ENCODE assay signal across 9 cellular contexts in the genomic region with DNA sequence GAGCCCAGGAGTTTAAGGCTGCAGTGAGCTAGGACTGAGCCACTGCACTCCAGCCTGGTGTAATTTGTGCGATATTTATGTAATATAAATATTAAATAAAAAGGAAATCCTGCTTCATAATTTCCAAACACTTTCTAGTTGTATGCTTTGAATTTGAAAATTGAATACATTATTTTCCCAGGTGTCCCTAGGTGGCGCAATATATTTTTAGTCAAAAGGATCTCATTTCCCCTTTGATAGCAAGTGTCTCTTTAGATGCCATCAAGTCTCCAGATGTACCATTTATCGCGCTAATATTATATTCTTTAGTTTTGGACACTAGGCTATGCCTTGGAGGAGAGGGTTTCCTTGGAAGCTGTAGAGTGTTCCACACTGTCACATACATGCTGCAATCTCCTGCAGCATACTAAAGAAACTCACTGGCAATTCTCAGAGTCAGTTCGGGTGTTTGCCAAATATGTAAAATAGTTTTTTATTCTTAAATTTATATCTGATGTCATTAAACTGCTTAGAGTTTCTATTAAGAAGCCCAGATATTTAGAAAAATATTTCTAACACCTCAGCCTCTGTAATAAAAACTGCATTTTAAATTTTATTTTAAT. TPM values are rescaled to one million over a fixed set of nuclear protein-coding genes. Genes with fewer than 3 reads are reported as not detected.
DNase-seq lines count a peak whose midpoint lies in the region; ATAC-seq, FAIRE-seq and TF ChIP-seq lines count a peak whose summit lies in the region.
"Had no signal": no experiment of that assay in that cellular context is flagged by ENCODE, and none has a peak within 500 bp of the region (broad histone marks: within the 10 kb centered on the region; RNA-seq: fewer than 3 reads in every experiment).

No MANE protein-coding gene starts in this region.

- H3K4me1 ChIP-seq in kidney (ENCODE audit: control insufficient read depth in 1 of 2, insufficient read depth in 1 of 2, low read depth in 1 of 2, low read length in 2 of 2) (no peaks in the 10 kb centered on the region), sigmoid colon (peaks cover 0 to 4% (median 1%) of the 10 kb centered on the region in 4 donors)

- in situ Hi-C loops in GM13977 (cut with MboI; ENCODE audit: low pct_unique_long_range_greater_than_20kb, low sequenced_read_pairs, unreplicated experiment), result no loop called here
- in situ Hi-C loops in SK-MEL-5 (cut with HindIII; ENCODE audit: low pct_unique_long_range_greater_than_20kb, low sequenced_read_pairs), result no loop called here

- H3K9me3 ChIP-seq in kidney (ENCODE audit: control insufficient read depth in 1 of 2, low read length in 2 of 2), result no peaks in the 10 kb centered on the region
- H3K9me3 ChIP-seq in sigmoid colon, result no peaks in the 10 kb centered on the region

- no peak for TF ChIP-seq EP300 in sigmoid colon (IDR thresholded peaks at IDR 0.05)

- 41 to 68% methylated on average over 5 of the region's 5 CpGs for WGBS in sigmoid colon, 2 donors

- DNase-seq in GM13977 (ENCODE audit: low spot score) (no peak), SK-MEL-5 (ENCODE audit: low read depth, low spot score) (peak; percentile 30), kidney (no peak), HTR-8/SVneo (ENCODE audit: insufficient read length, low spot score) (no peak), sigmoid colon (no peak)
- no peak for DNase-seq in activated CD8-positive, alpha-beta memory T cell treated with anti-CD3 and anti-CD28 coated beads, Interleukin-2, amount 50 U/mL, for 4 hours
- DNase-seq: T-helper 17 cell had no signal

- ATAC-seq in GM18505 (IDR thresholded peaks at IDR 0.05; ENCODE audit: unreplicated experiment), result no peak
- ATAC-seq: T-helper 17 cell had no signal

- no peaks in the 10 kb centered on the region for H3K27me3 ChIP-seq in sigmoid colon

- H3K9ac ChIP-seq in kidney (ENCODE audit: low read length in 2 of 2), result no peak overlapping the region

- H3K27ac ChIP-seq in C4-2B (no peak overlapping the region), kidney (ENCODE audit: low read depth in 2 of 2, low read length in 2 of 2) (no peak overlapping the region), sigmoid colon (no peak overlapping the region)

- H3K36me3 ChIP-seq in kidney (ENCODE audit: control insufficient read depth in 1 of 2, insufficient read depth in 2 of 2, low read length in 2 of 2) (no peaks in the 10 kb centered on the region), sigmoid colon (no peaks in the 10 kb centered on the region)

- TF ChIP-seq CTCF in C4-2B (conservative IDR thresholded peaks at IDR 0.05) (peak; percentile 79), GM13977 (IDR thresholded peaks at IDR 0.05; ENCODE audit: extremely low read depth, insufficient read depth, missing control alignments) (peak; percentile 57), kidney (IDR thresholded peaks at IDR 0.05; ENCODE audit: borderline replicate concordance, extremely low read depth, insufficient read depth) (peak; percentile 29), sigmoid colon (IDR thresholded peaks at IDR 0.05) (peak in 2 of 4 experiments; percentile 8 to 19)

- TF ChIP-seq POLR2A in GM18505 (IDR thresholded peaks at IDR 0.05; ENCODE audit: borderline replicate concordance, extremely low read depth, insufficient read depth, insufficient read length) (no peak), sigmoid colon (IDR thresholded peaks at IDR 0.05) (no peak)

- H3K4me3 ChIP-seq in kidney (ENCODE audit: low read length in 2 of 2) (no peak overlapping the region), sigmoid colon (no peak overlapping the region)

- intact Hi-C loops in kidney (cut with DNase I), result no loop called here
- intact Hi-C loops in sigmoid colon (cut with DNase I), result no loop called here

- no peak for FAIRE-seq in kidney (lab: Jason Lieb, UNC)
- no peak for FAIRE-seq in HTR-8/SVneo (lab: Jason Lieb, UNC)

RNA-seq across cellular contexts. Expression of gene WDR7, which starts 5.6 kb away (rescaled TPM):
- total RNA-seq in SK-MEL-5 (2014; rRNA removed; shearing (Covaris generic)), result 9.3 and 10.0 TPM in 2 replicates
- polyA plus RNA-seq in SK-MEL-5 (2015; cell fraction: cytosol; rRNA removed), result 4.8 and 11.1 TPM in 2 replicates
- 3.5 and 9.9 TPM in 2 replicates for polyA plus RNA-seq in SK-MEL-5 (2015; cell fraction: nucleus; rRNA removed)
- total RNA-seq in kidney, result 34.4 TPM
- polyA plus RNA-seq in kidney (ENCODE audit: insufficient read depth, low read depth, low replicate concordance), result 7.3 TPM
- total RNA-seq in sigmoid colon, result 10 to 100 TPM; 28.5 to 45.3 (median 39.1) TPM
- 1 to 10 TPM; 3.7 to 6.9 (median 5.4) TPM for polyA plus RNA-seq in sigmoid colon

RNA-seq across cellular contexts. Expression of gene TXNL1, which starts 7.1 kb away (rescaled TPM):
- total RNA-seq in SK-MEL-5 (2014; rRNA removed; shearing (Covaris generic)), result 66.5 and 67.3 TPM in 2 replicates
- polyA plus RNA-seq in SK-MEL-5 (2015; cell fraction: cytosol; rRNA removed), result 52.1 and 61.8 TPM in 2 replicates
- 16.6 and 27.6 TPM in 2 replicates for polyA plus RNA-seq in SK-MEL-5 (2015; cell fraction: nucleus; rRNA removed)
- total RNA-seq in kidney (54.0 TPM), sigmoid colon (10 to 100 TPM; 39.8 to 47.9 (median 46.1) TPM)
- polyA plus RNA-seq in kidney (ENCODE audit: insufficient read depth, low read depth, low replicate concordance) (91.1 TPM), sigmoid colon (10 to 100 TPM; 53.3 to 79.1 (median 69.7) TPM)
